1 cellular context compared by ENCODE assay signal in genomic region chr7:47791682-47792081, GRCh38.
TF ChIP-seq lines count a peak whose summit lies in the region.

No MANE protein-coding gene starts in this region.

TF ChIP-seq in GM23338, 12 proteins besides CTCF, POLR2A, EP300 and RAD21:
- TF ChIP-seq NANOG (IDR thresholded peaks at IDR 0.05; ENCODE audit: borderline replicate concordance) (no peak), POLR2AphosphoS5 (IDR thresholded peaks at IDR 0.05; ENCODE audit: low read depth) (no peak), JUNB (IDR thresholded peaks at IDR 0.05; ENCODE audit: unreplicated experiment) (no peak), ZNF114 (CRISPR knock-in tag; IDR thresholded peaks at IDR 0.05) (no peak), ETS1 (IDR thresholded peaks at IDR 0.05) (no peak), EZH2phosphoT487 (IDR thresholded peaks at IDR 0.05; ENCODE audit: unreplicated experiment) (no peak), STAT1 (IDR thresholded peaks at IDR 0.05; ENCODE audit: unreplicated experiment) (no peak), CREB1 (CRISPR knock-in tag; IDR thresholded peaks at IDR 0.05; ENCODE audit: low read depth) (no peak), ZNF331 (CRISPR knock-in tag; IDR thresholded peaks at IDR 0.05; ENCODE audit: low read depth) (no peak), REST (IDR thresholded peaks at IDR 0.05; ENCODE audit: unreplicated experiment) (no peak), EZH2 (IDR thresholded peaks at IDR 0.05; ENCODE audit: low read depth, unreplicated experiment) (no peak), ZNF462 (CRISPR knock-in tag; IDR thresholded peaks at IDR 0.05) (no peak)
TF ChIP-seq in GM23338: peak in this region for 0.
